Comparison of ENCODE assay signal across 1 cellular context in the genomic region with DNA sequence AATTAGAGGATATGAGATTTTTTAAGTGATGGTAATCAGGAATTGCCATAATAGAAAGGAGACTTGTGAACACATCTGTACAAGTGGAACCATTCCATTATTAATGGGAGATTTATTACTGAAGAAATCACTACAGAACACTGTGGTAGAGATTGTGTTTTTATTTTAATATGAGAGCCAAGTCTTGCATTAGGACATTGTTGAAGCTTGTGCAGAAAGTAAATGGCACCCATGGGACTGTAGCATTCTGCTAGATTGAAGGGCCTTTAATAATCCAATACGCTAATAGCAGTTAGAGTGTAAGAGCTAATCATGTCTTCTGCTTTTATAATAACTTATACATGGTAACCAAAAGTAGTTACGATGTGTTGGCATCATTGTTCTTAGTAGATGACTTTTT.
TF ChIP-seq lines count a peak whose summit lies in the region.

No MANE protein-coding gene starts in this region.

TF ChIP-seq in SK-N-SH, 30 proteins besides CTCF, POLR2A, EP300 and RAD21 (continued from another document):
- TF ChIP-seq, protein P1, sequence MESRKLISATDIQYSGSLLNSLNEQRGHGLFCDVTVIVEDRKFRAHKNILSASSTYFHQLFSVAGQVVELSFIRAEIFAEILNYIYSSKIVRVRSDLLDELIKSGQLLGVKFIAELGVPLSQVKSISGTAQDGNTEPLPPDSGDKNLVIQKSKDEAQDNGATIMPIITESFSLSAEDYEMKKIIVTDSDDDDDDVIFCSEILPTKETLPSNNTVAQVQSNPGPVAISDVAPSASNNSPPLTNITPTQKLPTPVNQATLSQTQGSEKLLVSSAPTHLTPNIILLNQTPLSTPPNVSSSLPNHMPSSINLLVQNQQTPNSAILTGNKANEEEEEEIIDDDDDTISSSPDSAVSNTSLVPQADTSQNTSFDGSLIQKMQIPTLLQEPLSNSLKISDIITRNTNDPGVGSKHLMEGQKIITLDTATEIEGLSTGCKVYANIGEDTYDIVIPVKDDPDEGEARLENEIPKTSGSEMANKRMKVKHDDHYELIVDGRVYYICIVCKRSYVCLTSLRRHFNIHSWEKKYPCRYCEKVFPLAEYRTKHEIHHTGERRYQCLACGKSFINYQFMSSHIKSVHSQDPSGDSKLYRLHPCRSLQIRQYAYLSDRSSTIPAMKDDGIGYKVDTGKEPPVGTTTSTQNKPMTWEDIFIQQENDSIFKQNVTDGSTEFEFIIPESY (IDR thresholded peaks at IDR 0.05; ENCODE audit: borderline replicate concordance, low read depth) = no peak
- TF ChIP-seq RFX5 (IDR thresholded peaks at IDR 0.05; ENCODE audit: low read length) (no peak), NFIC (IDR thresholded peaks at IDR 0.05; ENCODE audit: borderline replicate concordance) (no peak)
